Comparison of ENCODE assay signal across 32 cellular contexts in genomic region chr14:48726080-48726642, GRCh38.
DNase-seq lines count a peak whose midpoint lies in the region; ATAC-seq and TF ChIP-seq lines count a peak whose summit lies in the region.
"Had no signal": no experiment of that assay in that cellular context is flagged by ENCODE, and none has a peak within 500 bp of the region (broad histone marks: within the 10 kb centered on the region; RNA-seq: fewer than 3 reads in every experiment).

No MANE protein-coding gene starts in this region.

- no peaks in the 10 kb centered on the region for H3K4me1 ChIP-seq in right cardiac atrium (ENCODE audit: control insufficient read depth, insufficient read depth, low read length)
- H3K4me1 ChIP-seq: uterus had no signal

- H3K27me3 Mint-ChIP-seq in nephron progenitor cell (ENCODE audit: low read depth, poor library complexity): no peaks in the 10 kb centered on the region
- H3K27me3 Mint-ChIP-seq: activated CD8-positive, alpha-beta T cell treated with anti-CD3 and anti-CD28 coated beads for 36 hours; activated naive CD4-positive, alpha-beta T cell treated with anti-CD3 and anti-CD28 coated beads, Interleukin-2, amount 50 U/mL, for 24 hours; activated T-helper 17 cell treated with anti-CD3 and anti-CD28 coated beads, Interleukin-2, amount 50 U/mL, for 72 hours; brain; CD4-positive, CD25-positive, alpha-beta regulatory T cell; IgD-negative memory B cell; progenitor cell of endocrine pancreas; stimulated activated naive B cell treated with anti-CD40 and anti-IgM and Interleukin-4, amounts not matched to agents 10 μg/mL and 1 μg/mL and 100 μg/mL, for 72 hours had no signal

- H3K4me3 Mint-ChIP-seq in nephron progenitor cell: no peak overlapping the region
- H3K4me3 Mint-ChIP-seq: activated CD8-positive, alpha-beta T cell treated with anti-CD3 and anti-CD28 coated beads for 36 hours; activated naive CD4-positive, alpha-beta T cell treated with anti-CD3 and anti-CD28 coated beads, Interleukin-2, amount 50 U/mL, for 24 hours; activated T-helper 17 cell treated with anti-CD3 and anti-CD28 coated beads, Interleukin-2, amount 50 U/mL, for 72 hours; brain; CD4-positive, CD25-positive, alpha-beta regulatory T cell; IgD-negative memory B cell; stimulated activated naive B cell treated with anti-CD40 and anti-IgM and Interleukin-4, amounts not matched to agents 10 μg/mL and 1 μg/mL and 100 μg/mL, for 72 hours had no signal

- TF ChIP-seq CTCF in coronary artery (IDR thresholded peaks at IDR 0.05) (no peak), nephron progenitor cell (IDR thresholded peaks at IDR 0.05) (no peak)

- no peaks in the 10 kb centered on the region for H3K9me3 ChIP-seq in right cardiac atrium (ENCODE audit: control insufficient read depth, low read length)
- H3K9me3 ChIP-seq: heart left ventricle, neutrophil, uterus had no signal

- WGBS in right cardiac atrium: 40% methylated on average over 6 of the region's 6 CpGs

- no peaks in the 10 kb centered on the region for H3K36me3 Mint-ChIP-seq in nephron progenitor cell (ENCODE audit: low read depth)
- H3K36me3 Mint-ChIP-seq: activated naive CD4-positive, alpha-beta T cell treated with anti-CD3 and anti-CD28 coated beads, Interleukin-2, amount 50 U/mL, for 24 hours; brain; CD4-positive, CD25-positive, alpha-beta regulatory T cell; IgD-negative memory B cell; stimulated activated naive B cell treated with anti-CD40 and anti-IgM and Interleukin-4, amounts not matched to agents 10 μg/mL and 1 μg/mL and 100 μg/mL, for 72 hours had no signal

- ATAC-seq in right cardiac atrium (peak; percentile 29 to 75), HG02938 (IDR thresholded peaks at IDR 0.05; ENCODE audit: unreplicated experiment) (no peak), HG02870 (IDR thresholded peaks at IDR 0.05; ENCODE audit: unreplicated experiment) (no peak), HG02759 (IDR thresholded peaks at IDR 0.05; ENCODE audit: unreplicated experiment) (no peak)
- ATAC-seq: activated CD8-positive, alpha-beta T cell treated with anti-CD3 and anti-CD28 coated beads for 36 hours; activated T-helper 17 cell treated with anti-CD3 and anti-CD28 coated beads, Interleukin-2, amount 50 U/mL, for 72 hours; GM12878; sciatic nerve; stimulated activated naive B cell treated with anti-CD40 and anti-IgM and Interleukin-4, amounts not matched to agents 10 μg/mL and 1 μg/mL and 100 μg/mL, for 72 hours had no signal

- H3K9me3 Mint-ChIP-seq in nephron progenitor cell: no peaks in the 10 kb centered on the region
- H3K9me3 Mint-ChIP-seq: activated naive CD4-positive, alpha-beta T cell treated with anti-CD3 and anti-CD28 coated beads, Interleukin-2, amount 50 U/mL, for 24 hours; activated T-helper 17 cell treated with anti-CD3 and anti-CD28 coated beads, Interleukin-2, amount 50 U/mL, for 72 hours; IgD-negative memory B cell; stimulated activated naive B cell treated with anti-CD40 and anti-IgM and Interleukin-4, amounts not matched to agents 10 μg/mL and 1 μg/mL and 100 μg/mL, for 72 hours had no signal

- no peak overlapping the region for H3K27ac ChIP-seq in right cardiac atrium (ENCODE audit: low read length)
- H3K27ac ChIP-seq in coronary artery: peak overlapping the region; percentile 57 to 74
- H3K27ac ChIP-seq: epithelial cell of prostate, neutrophil, uterus had no signal

- no peaks in the 10 kb centered on the region for H3K27me3 ChIP-seq in right cardiac atrium (ENCODE audit: control insufficient read depth, insufficient read depth)
- H3K27me3 ChIP-seq: heart left ventricle, neutrophil, uterus had no signal

- no peak overlapping the region for H3K4me3 ChIP-seq in right cardiac atrium (ENCODE audit: low read length)
- peak overlapping the region; percentile 16 for H3K4me3 ChIP-seq in coronary artery
- H3K4me3 ChIP-seq: GM12878, heart left ventricle, uterus had no signal

- DNase-seq in right cardiac atrium (no peak), cardiac septum (ENCODE audit: low spot score) (no peak), coronary artery (ENCODE audit: low spot score) (no peak), nephron progenitor cell (no peak), NCI-H146 treated with DMSO at 0.1 percent for 48 hours (lab: John Stamatoyannopoulos, UW; ENCODE audit: unreplicated experiment) (no peak)
- DNase-seq: 8988T; activated CD4-positive, alpha-beta T cell treated with anti-CD3 and anti-CD28 coated beads for 1 hour; activated CD8-positive, alpha-beta T cell treated with anti-CD3 and anti-CD28 coated beads for 36 hours; CD4-positive, CD25-positive, alpha-beta regulatory T cell; effector CD4-positive, alpha-beta T cell; EL; heart left ventricle; kidney glomerular epithelial cell; NCI-H1105; NCI-H2029; NCI-H748 treated with DMSO at 0.1 percent for 48 hours; stimulated activated CD4-positive, alpha-beta T cell treated with anti-CD3 and anti-CD28 coated beads, Interleukin-4, amount 100 ng/mL, for 4 hours; stimulated activated naive B cell treated with anti-CD40 and anti-IgM and Interleukin-4, amounts not matched to agents 10 μg/mL and 1 μg/mL and 100 μg/mL, for 72 hours; T-helper 1 cell; uterus had no signal

- H3K4me1 Mint-ChIP-seq in nephron progenitor cell: no peaks in the 10 kb centered on the region
- H3K4me1 Mint-ChIP-seq: activated naive CD4-positive, alpha-beta T cell treated with anti-CD3 and anti-CD28 coated beads, Interleukin-2, amount 50 U/mL, for 24 hours; activated T-helper 17 cell treated with anti-CD3 and anti-CD28 coated beads, Interleukin-2, amount 50 U/mL, for 72 hours; CD4-positive, CD25-positive, alpha-beta regulatory T cell; IgD-negative memory B cell; stimulated activated naive B cell treated with anti-CD40 and anti-IgM and Interleukin-4, amounts not matched to agents 10 μg/mL and 1 μg/mL and 100 μg/mL, for 72 hours had no signal

- peak overlapping the region; percentile 26 for H3K27ac Mint-ChIP-seq in nephron progenitor cell
- H3K27ac Mint-ChIP-seq: activated CD8-positive, alpha-beta T cell treated with anti-CD3 and anti-CD28 coated beads for 36 hours; activated naive CD4-positive, alpha-beta T cell treated with anti-CD3 and anti-CD28 coated beads, Interleukin-2, amount 50 U/mL, for 24 hours; activated T-helper 17 cell treated with anti-CD3 and anti-CD28 coated beads, Interleukin-2, amount 50 U/mL, for 72 hours; CD4-positive, CD25-positive, alpha-beta regulatory T cell; IgD-negative memory B cell; progenitor cell of endocrine pancreas; stimulated activated naive B cell treated with anti-CD40 and anti-IgM and Interleukin-4, amounts not matched to agents 10 μg/mL and 1 μg/mL and 100 μg/mL, for 72 hours had no signal

- intact Hi-C loops in right cardiac atrium (cut with DNase I): no loop called here
- intact Hi-C loops in cardiac septum (cut with DNase I): no loop called here

Comparison
In these comparisons a context has a peak if more than half of its experiments do, and no peak if none do; other contexts are left out.
1. ATAC-seq: peak in right cardiac atrium (2 of 2); none in HG02938 (single experiment), HG02870 (single experiment) and HG02759 (single experiment).